In genomic region chr3:141649871-141650270, GRCh38 we compare ENCODE assay signal across 20 cellular contexts.
A peak's percentile ranks its signal among the peaks of the same experiment; 100 is the strongest.
DNase-seq lines count a peak whose midpoint lies in the region; ATAC-seq and TF ChIP-seq lines count a peak whose summit lies in the region.
"Had no signal": no experiment of that assay in that cellular context is flagged by ENCODE, and none has a peak within 500 bp of the region (broad histone marks: within the 10 kb centered on the region; RNA-seq: fewer than 3 reads in every experiment).

No MANE protein-coding gene starts in this region.

- no peaks in the 10 kb centered on the region for H3K9me3 ChIP-seq in adipocyte (ENCODE audit: control insufficient read depth, low read length)
- H3K9me3 ChIP-seq in neural progenitor cell (ENCODE audit: low read depth): no peaks in the 10 kb centered on the region
- H3K9me3 ChIP-seq in sigmoid colon: no peaks in the 10 kb centered on the region
- no peaks in the 10 kb centered on the region for H3K9me3 ChIP-seq in T-helper 17 cell (ENCODE audit: control insufficient read depth, low read length, poor library complexity, severe bottlenecking)
- H3K9me3 ChIP-seq: A549 had no signal

- TF ChIP-seq EP300 in sigmoid colon (IDR thresholded peaks at IDR 0.05): no peak

- H3K27me3 Mint-ChIP-seq in neural progenitor cell (ENCODE audit: insufficient read depth, low read depth): peaks cover 11% of the 10 kb centered on the region
- peaks cover 16% of the 10 kb centered on the region for H3K27me3 Mint-ChIP-seq in T-helper 17 cell
- H3K27me3 Mint-ChIP-seq: CD4-positive, alpha-beta T cell had no signal

- ATAC-seq in T-helper 17 cell (no peak), GM21737 (IDR thresholded peaks at IDR 0.05; ENCODE audit: unreplicated experiment) (no peak)
- ATAC-seq: A549; CD8-positive, alpha-beta T cell had no signal

- no peaks in the 10 kb centered on the region for H4K20me1 ChIP-seq in neural progenitor cell (ENCODE audit: low read depth)
- H4K20me1 ChIP-seq: BLaER1 treated with 17β-estradiol and CSF1 and Interleukin-3, amounts not matched to agents 10 nM and 100 nM had no signal

- H3K4me1 Mint-ChIP-seq in neural progenitor cell (no peaks in the 10 kb centered on the region), T-helper 17 cell (peaks cover 9% of the 10 kb centered on the region)
- H3K4me1 Mint-ChIP-seq: B cell had no signal

- intact Hi-C loops in sigmoid colon (cut with DNase I): loop anchor here (5.0 to 10.0 kb wide), 3 partner anchors 48 to 575 kb away; partner anchors contain the start of gene GK5

- no peaks in the 10 kb centered on the region for H3K79me2 ChIP-seq in neural progenitor cell (ENCODE audit: low read depth)

- H3K27me3 ChIP-seq in adipocyte (replicated peaks; ENCODE audit: control insufficient read depth, insufficient read depth, low read length) (no peaks in the 10 kb centered on the region), neural progenitor cell (no peaks in the 10 kb centered on the region), sigmoid colon (no peaks in the 10 kb centered on the region)
- H3K27me3 ChIP-seq: BLaER1 treated with 17β-estradiol and CSF1 and Interleukin-3, amounts not matched to agents 10 nM and 100 nM had no signal

- no peak overlapping the region for H3K4me2 ChIP-seq in neural progenitor cell
- H3K4me2 ChIP-seq: A549; BLaER1 treated with 17β-estradiol and CSF1 and Interleukin-3, amounts not matched to agents 10 nM and 100 nM had no signal

- H3K4me3 ChIP-seq in adipocyte (ENCODE audit: low read length) (no peak overlapping the region), choroid plexus epithelial cell (ENCODE audit: low read depth, low read length) (no peak overlapping the region), neural progenitor cell (no peak overlapping the region), sigmoid colon (no peak overlapping the region)
- H3K4me3 ChIP-seq: A549; BLaER1 treated with 17β-estradiol and CSF1 and Interleukin-3, amounts not matched to agents 10 nM and 100 nM had no signal

- 59 to 81% methylated on average over 3 of the region's 3 CpGs for whole genome bisulfite sequencing in sigmoid colon, 2 donors

- H3K36me3 Mint-ChIP-seq in neural progenitor cell (no peaks in the 10 kb centered on the region), T-helper 17 cell (ENCODE audit: low read depth) (no peaks in the 10 kb centered on the region)
- H3K36me3 Mint-ChIP-seq: CD8-positive, alpha-beta T cell had no signal

- peaks cover 9% of the 10 kb centered on the region for H3K4me1 ChIP-seq in adipocyte (ENCODE audit: control insufficient read depth, insufficient read depth, low read length)
- no peaks in the 10 kb centered on the region for H3K4me1 ChIP-seq in neural progenitor cell
- peaks cover 0 to 83% (median 68%) of the 10 kb centered on the region in 4 donors for H3K4me1 ChIP-seq in sigmoid colon
- H3K4me1 ChIP-seq: BLaER1 treated with 17β-estradiol and CSF1 and Interleukin-3, amounts not matched to agents 10 nM and 100 nM had no signal

- DNase-seq in adipocyte (ENCODE audit: low read depth) (peak; percentile 18), choroid plexus epithelial cell (ENCODE audit: low read depth) (peak; percentile 16), neural progenitor cell (ENCODE audit: low spot score) (no peak), sigmoid colon (no peak), T-helper 17 cell (no peak), NCI-H1436 (lab: John Stamatoyannopoulos, UW) (no peak), NCI-H446 (lab: John Stamatoyannopoulos, UW) (no peak)
- DNase-seq: AML-193; Caco-2; Calu3; CD4-positive, alpha-beta T cell; DMS79 treated with DMSO at 0.1 percent for 48 hours; GF-D8 had no signal

- H3K27ac ChIP-seq in neural progenitor cell: no peak overlapping the region
- H3K27ac ChIP-seq in sigmoid colon: peak overlapping the region in 3 of 4 donors; percentile 74 to 93 (median 82)
- H3K27ac ChIP-seq: 22Rv1; A549; BLaER1 treated with 17β-estradiol and CSF1 and Interleukin-3, amounts not matched to agents 10 nM and 100 nM; C4-2B had no signal

- H3K27ac Mint-ChIP-seq in neural progenitor cell (no peak overlapping the region), T-helper 17 cell (no peak overlapping the region)
- H3K27ac Mint-ChIP-seq: B cell; CD4-positive, alpha-beta T cell; CD8-positive, alpha-beta T cell had no signal

- no peak for TF ChIP-seq POLR2A in sigmoid colon (IDR thresholded peaks at IDR 0.05)

- peaks cover 2% of the 10 kb centered on the region for H3K9me3 Mint-ChIP-seq in neural progenitor cell
- H3K9me3 Mint-ChIP-seq: CD4-positive, alpha-beta T cell; CD8-positive, alpha-beta T cell had no signal

- H3F3A ChIP-seq in neural progenitor cell (ENCODE audit: low read depth): no peaks in the 10 kb centered on the region

- H3K36me3 ChIP-seq in adipocyte (ENCODE audit: control insufficient read depth, insufficient read depth, low read length, severe bottlenecking) (no peaks in the 10 kb centered on the region), neural progenitor cell (no peaks in the 10 kb centered on the region), sigmoid colon (no peaks in the 10 kb centered on the region)
- H3K36me3 ChIP-seq: BLaER1 treated with 17β-estradiol and CSF1 and Interleukin-3, amounts not matched to agents 10 nM and 100 nM had no signal

- no peak overlapping the region for H2AFZ ChIP-seq in neural progenitor cell (replicated peaks)

- H3K9ac ChIP-seq in adipocyte (ENCODE audit: low read length): no peak overlapping the region
- no peak overlapping the region for H3K9ac ChIP-seq in neural progenitor cell
- H3K9ac ChIP-seq: BLaER1 treated with 17β-estradiol and CSF1 and Interleukin-3, amounts not matched to agents 10 nM and 100 nM had no signal

- TF ChIP-seq CTCF in choroid plexus epithelial cell (conservative IDR thresholded peaks at IDR 0.05; ENCODE audit: low read depth, low read length) (no peak), neural progenitor cell (IDR thresholded peaks at IDR 0.05) (no peak), sigmoid colon (IDR thresholded peaks at IDR 0.05) (no peak)

- H3K4me3 Mint-ChIP-seq in neural progenitor cell: peak overlapping the region; percentile 57
- no peak overlapping the region for H3K4me3 Mint-ChIP-seq in T-helper 17 cell
- H3K4me3 Mint-ChIP-seq: B cell; CD4-positive, alpha-beta T cell; CD8-positive, alpha-beta T cell had no signal

Comparison
In these comparisons a context has a peak if more than half of its experiments do, and no peak if none do; other contexts are left out.
1. DNase-seq: peak in adipocyte (single experiment) and choroid plexus epithelial cell (single experiment); none in neural progenitor cell (single experiment), sigmoid colon (single experiment), T-helper 17 cell (0 of 3), NCI-H1436 (single experiment) and NCI-H446 (0 of 2).